Comparison of ENCODE assay signal across 8 cellular contexts in genomic region chr10:26448706-26449435, GRCh38. TPM values are rescaled to one million over a fixed set of nuclear protein-coding genes. Genes with fewer than 3 reads are reported as not detected.
DNase-seq lines count a peak whose midpoint lies in the region; ATAC-seq and FAIRE-seq lines count a peak whose summit lies in the region.

No MANE protein-coding gene starts in this region.

- H3K9me3 Mint-ChIP-seq in activated CD8-positive, alpha-beta T cell treated with anti-CD3 and anti-CD28 coated beads, Interleukin-2, amount 10 ng/mL, durations not matched to agents 7 days and 5 days (ENCODE audit: insufficient read depth), result peaks cover 6% of the 10 kb centered on the region

- peak overlapping the region; percentile 65 for H3K4me3 Mint-ChIP-seq in activated CD8-positive, alpha-beta T cell treated with anti-CD3 and anti-CD28 coated beads, Interleukin-2, amount 10 ng/mL, durations not matched to agents 7 days and 5 days

- H3K36me3 Mint-ChIP-seq in activated CD8-positive, alpha-beta T cell treated with anti-CD3 and anti-CD28 coated beads, Interleukin-2, amount 10 ng/mL, durations not matched to agents 7 days and 5 days (ENCODE audit: low read depth), result peaks cover 76% of the 10 kb centered on the region

- H3K27ac Mint-ChIP-seq in activated CD8-positive, alpha-beta T cell treated with anti-CD3 and anti-CD28 coated beads, Interleukin-2, amount 10 ng/mL, durations not matched to agents 7 days and 5 days, result peak overlapping the region; percentile 90

- ATAC-seq in HG03342 (IDR thresholded peaks at IDR 0.05; ENCODE audit: unreplicated experiment), result peak; percentile 97
- ATAC-seq in activated CD8-positive, alpha-beta T cell treated with anti-CD3 and anti-CD28 coated beads, Interleukin-2, amount 10 ng/mL, durations not matched to agents 7 days and 5 days, result peak; percentile 83

- peak; percentile 63 for DNase-seq in stimulated activated CD4-positive, alpha-beta T cell treated with anti-CD3 and anti-CD28 coated beads, Interleukin-15, amount 100 ng/mL, for 24 hours
- no peak for DNase-seq in stimulated activated CD4-positive, alpha-beta T cell treated with anti-CD3 and anti-CD28 coated beads, Interleukin-4, amount 100 ng/mL, for 1 hour
- DNase-seq in activated CD8-positive, alpha-beta T cell treated with anti-CD3 and anti-CD28 coated beads, Interleukin-2, amount 10 ng/mL, durations not matched to agents 7 days and 5 days, result peak; percentile 92
- peak; percentile 38 for DNase-seq in stimulated activated CD8-positive, alpha-beta memory T cell treated with anti-CD3 and anti-CD28 coated beads, Interleukin-12 subunit alpha, Interleukin-12 subunit beta, amount 100 ng/mL, for 4 hours (ENCODE audit: low read depth)
- DNase-seq in NCI-H1092 treated with DMSO at 0.1 percent for 48 hours (lab: John Stamatoyannopoulos, UW), result no peak
- DNase-seq in NCI-H187 (lab: John Stamatoyannopoulos, UW), result no peak
- no peak for DNase-seq in RCC 7860 (ENCODE audit: low spot score)

- POLR2A ChIA-PET in activated CD8-positive, alpha-beta T cell treated with anti-CD3 and anti-CD28 coated beads, Interleukin-2, amount 10 ng/mL, durations not matched to agents 7 days and 5 days (lab: Charles Lee), result interaction anchor here (0.5 to 3.0 kb wide), 6 partner anchors 10 to 91 kb away, joined by 3 to 14 read pairs (median 6); no protein-coding TSS in a partner anchor

- no peaks in the 10 kb centered on the region for H3K27me3 Mint-ChIP-seq in activated CD8-positive, alpha-beta T cell treated with anti-CD3 and anti-CD28 coated beads, Interleukin-2, amount 10 ng/mL, durations not matched to agents 7 days and 5 days (ENCODE audit: low read depth)

- CTCF ChIA-PET in activated CD8-positive, alpha-beta T cell treated with anti-CD3 and anti-CD28 coated beads, Interleukin-2, amount 10 ng/mL, durations not matched to agents 7 days and 5 days (lab: Charles Lee), result interaction anchor here (0.7 to 6.1 kb wide), 9 partner anchors 10 to 114 kb away, joined by 3 to 26 read pairs (median 4); no protein-coding TSS in a partner anchor

- H3K4me1 Mint-ChIP-seq in activated CD8-positive, alpha-beta T cell treated with anti-CD3 and anti-CD28 coated beads, Interleukin-2, amount 10 ng/mL, durations not matched to agents 7 days and 5 days (ENCODE audit: low read depth), result peaks cover 85% of the 10 kb centered on the region

- no peak for FAIRE-seq in RCC 7860 (lab: Jason Lieb, UNC)

RNA-seq across cellular contexts. Expression of gene APBB1IP, which starts 10.7 kb away (rescaled TPM):
- 10 to 100 TPM; 75.9 to 76.0 TPM for total RNA-seq in activated CD8-positive, alpha-beta T cell treated with anti-CD3 and anti-CD28 coated beads, Interleukin-2, amount 10 ng/mL, durations not matched to agents 7 days and 5 days

Comparison
In these comparisons a context has a peak if more than half of its experiments do, and no peak if none do; other contexts are left out.
1. DNase-seq: peak in stimulated activated CD4-positive, alpha-beta T cell treated with anti-CD3 and anti-CD28 coated beads, Interleukin-15, amount 100 ng/mL, for 24 hours (single experiment), activated CD8-positive, alpha-beta T cell treated with anti-CD3 and anti-CD28 coated beads, Interleukin-2, amount 10 ng/mL, durations not matched to agents 7 days and 5 days (single experiment) and stimulated activated CD8-positive, alpha-beta memory T cell treated with anti-CD3 and anti-CD28 coated beads, Interleukin-12 subunit alpha, Interleukin-12 subunit beta, amount 100 ng/mL, for 4 hours (single experiment); none in stimulated activated CD4-positive, alpha-beta T cell treated with anti-CD3 and anti-CD28 coated beads, Interleukin-4, amount 100 ng/mL, for 1 hour (single experiment), NCI-H1092 treated with DMSO at 0.1 percent for 48 hours (single experiment), NCI-H187 (0 of 2) and RCC 7860 (single experiment).